In genomic region chr1:35573776-35574654, GRCh38 we compare ENCODE assay signal across 10 cellular contexts. TPM values are rescaled to one million over a fixed set of nuclear protein-coding genes. Genes with fewer than 3 reads are reported as not detected.
DNase-seq lines count a peak whose midpoint lies in the region; ATAC-seq and TF ChIP-seq lines count a peak whose summit lies in the region.
"Had no signal": no experiment of that assay in that cellular context is flagged by ENCODE, and none has a peak within 500 bp of the region (broad histone marks: within the 10 kb centered on the region; RNA-seq: fewer than 3 reads in every experiment).

No MANE protein-coding gene starts in this region.

- DNase-seq in HFF-Myc (ENCODE audit: extremely low read depth, low read depth) (no peak), left lung (no peak), spleen (peak; percentile 75), AG08395 (ENCODE audit: low spot score) (no peak), RWPE1 (ENCODE audit: low spot score) (no peak)
- no peak for DNase-seq in central memory CD8-positive, alpha-beta T cell (ENCODE audit: low spot score in 2 of 2)
- DNase-seq in activated CD4-positive, alpha-beta memory T cell treated with anti-CD3 and anti-CD28 coated beads, Interleukin-2, amount 10 ng/mL, durations not matched to agents 7 days and 5 days: no peak
- DNase-seq: activated CD4-positive, alpha-beta T cell treated with anti-CD3 and anti-CD28 coated beads for 36 hours; stimulated activated CD4-positive, alpha-beta T cell treated with anti-CD3 and anti-CD28 coated beads, Interleukin-4, amount 100 ng/mL, for 24 hours had no signal

- H3K36me3 Mint-ChIP-seq in central memory CD8-positive, alpha-beta T cell (ENCODE audit: insufficient read depth): peaks cover 7% of the 10 kb centered on the region
- peaks cover 6% of the 10 kb centered on the region for H3K36me3 Mint-ChIP-seq in activated CD4-positive, alpha-beta memory T cell treated with anti-CD3 and anti-CD28 coated beads, Interleukin-2, amount 10 ng/mL, durations not matched to agents 7 days and 5 days (ENCODE audit: low read depth)

- H3K27me3 ChIP-seq in left lung (peaks cover 10 to 55% of the 10 kb centered on the region in 2 donors), spleen (replicated peaks in 1 of 7) (peaks cover 0 to 50% (median 36%) of the 10 kb centered on the region in 7 donors)

- WGBS in spleen, 5 donors: 62 to 80% (median 74%) methylated on average over 30 to 83 of the region's 83 CpGs

- no peaks in the 10 kb centered on the region for H3K9me3 ChIP-seq in left lung
- H3K9me3 ChIP-seq in spleen: no peaks in the 10 kb centered on the region

- intact Hi-C loops in left lung (cut with DNase I) (no loop called here), spleen (cut with DNase I; ENCODE audit: low total_unique reads) (loop anchor here (5.0 kb wide), 1 partner anchor 143 kb away; the partner anchor contains the start of gene C1orf216)

- peak overlapping the region; percentile 20 for H3K4me3 Mint-ChIP-seq in central memory CD8-positive, alpha-beta T cell
- no peak overlapping the region for H3K4me3 Mint-ChIP-seq in activated CD4-positive, alpha-beta memory T cell treated with anti-CD3 and anti-CD28 coated beads, Interleukin-2, amount 10 ng/mL, durations not matched to agents 7 days and 5 days
- H3K4me3 Mint-ChIP-seq: activated CD4-positive, alpha-beta T cell treated with anti-CD3 and anti-CD28 coated beads for 36 hours had no signal

- no peaks in the 10 kb centered on the region for H3K36me3 ChIP-seq in left lung
- H3K36me3 ChIP-seq in spleen: no peaks in the 10 kb centered on the region

- H3K27me3 Mint-ChIP-seq in central memory CD8-positive, alpha-beta T cell: no peaks in the 10 kb centered on the region
- peaks cover 36% of the 10 kb centered on the region for H3K27me3 Mint-ChIP-seq in activated CD4-positive, alpha-beta memory T cell treated with anti-CD3 and anti-CD28 coated beads, Interleukin-2, amount 10 ng/mL, durations not matched to agents 7 days and 5 days

- no peak overlapping the region for H3K27ac Mint-ChIP-seq in central memory CD8-positive, alpha-beta T cell (ENCODE audit: low read depth)
- H3K27ac Mint-ChIP-seq in activated CD4-positive, alpha-beta memory T cell treated with anti-CD3 and anti-CD28 coated beads, Interleukin-2, amount 10 ng/mL, durations not matched to agents 7 days and 5 days: no peak overlapping the region
- H3K27ac Mint-ChIP-seq: activated CD4-positive, alpha-beta T cell treated with anti-CD3 and anti-CD28 coated beads for 36 hours had no signal

- TF ChIP-seq CTCF in HFF-Myc (IDR thresholded peaks at IDR 0.05; ENCODE audit: low read depth, low read length, missing control alignments) (no peak), left lung (IDR thresholded peaks at IDR 0.05) (no peak), spleen (IDR thresholded peaks at IDR 0.05 in 8 of 11, conservative IDR thresholded peaks at IDR 0.05 in 3 of 11) (no peak), RWPE1 (conservative IDR thresholded peaks at IDR 0.05; ENCODE audit: low read depth) (no peak)

- POLR2A ChIA-PET in activated CD4-positive, alpha-beta memory T cell treated with anti-CD3 and anti-CD28 coated beads, Interleukin-2, amount 10 ng/mL, durations not matched to agents 7 days and 5 days (lab: Charles Lee): interaction anchor here (1.2 to 1.7 kb wide), 4 partner anchors 9 to 195 kb away, joined by 3 to 4 read pairs (median 3); partner anchors contain the start of gene NCDN
- POLR2A ChIA-PET in RWPE1 (lab: Yijun Ruan, JAX; ENCODE audit: low non-redundant PET): interaction anchor here (0.6 kb wide), 1 partner anchor 19 kb away, joined by 3 read pairs; no protein-coding TSS in a partner anchor

- no peak for TF ChIP-seq POLR2A in spleen (IDR thresholded peaks at IDR 0.05)

- H3K4me1 Mint-ChIP-seq in central memory CD8-positive, alpha-beta T cell: peaks cover 47% of the 10 kb centered on the region
- H3K4me1 Mint-ChIP-seq in activated CD4-positive, alpha-beta memory T cell treated with anti-CD3 and anti-CD28 coated beads, Interleukin-2, amount 10 ng/mL, durations not matched to agents 7 days and 5 days: peaks cover 35% of the 10 kb centered on the region

- CTCF ChIA-PET in activated CD4-positive, alpha-beta memory T cell treated with anti-CD3 and anti-CD28 coated beads, Interleukin-2, amount 10 ng/mL, durations not matched to agents 7 days and 5 days (lab: Charles Lee): interaction anchor here (1.1 to 5.2 kb wide), 4 partner anchors 10 to 143 kb away, joined by 3 to 34 read pairs (median 4); no protein-coding TSS in a partner anchor
- CTCF ChIA-PET in RWPE1 (lab: Yijun Ruan, JAX): no interaction called here

- no peaks in the 10 kb centered on the region for H3K9me3 Mint-ChIP-seq in central memory CD8-positive, alpha-beta T cell
- H3K9me3 Mint-ChIP-seq in activated CD4-positive, alpha-beta memory T cell treated with anti-CD3 and anti-CD28 coated beads, Interleukin-2, amount 10 ng/mL, durations not matched to agents 7 days and 5 days: no peaks in the 10 kb centered on the region

- H3K4me1 ChIP-seq in left lung: peaks cover 3 to 53% of the 10 kb centered on the region in 2 donors
- peaks cover 5 to 66% (median 42%) of the 10 kb centered on the region in 6 donors for H3K4me1 ChIP-seq in spleen

- no peak overlapping the region for H3K27ac ChIP-seq in left lung
- no peak overlapping the region for H3K27ac ChIP-seq in spleen
- no peak overlapping the region for H3K27ac ChIP-seq in RWPE1

- ATAC-seq in central memory CD8-positive, alpha-beta T cell (replicated peaks; ENCODE audit: extremely low read depth, poor library complexity, severe bottlenecking): no peak
- ATAC-seq in left lung (no peak), HG03354 (IDR thresholded peaks at IDR 0.05; ENCODE audit: poor library complexity, severe bottlenecking, unreplicated experiment) (no peak)
- ATAC-seq: activated CD4-positive, alpha-beta T cell treated with anti-CD3 and anti-CD28 coated beads for 36 hours had no signal

- H3K4me3 ChIP-seq in HFF-Myc (replicated peaks; ENCODE audit: low read depth, low read length): peak overlapping the region; percentile 44
- peak overlapping the region; percentile 43 to 45 for H3K4me3 ChIP-seq in left lung
- peak overlapping the region in 7 of 8 donors; percentile 20 to 68 (median 39) for H3K4me3 ChIP-seq in spleen

RNA-seq across cellular contexts. Expression of gene TFAP2E, which starts 0.9 kb away (rescaled TPM):
- total RNA-seq in left lung (1 to 10 TPM; 1.3 to 1.8 TPM), spleen (1 to 10 TPM in 4 of 7 donors, under 1 TPM in 1, not detected in 2; 0.60 to 2.9 (median 1.7) TPM)
- 1 to 10 TPM; 1.6 to 4.4 (median 3.4) TPM for polyA plus RNA-seq in spleen
- total RNA-seq in activated CD4-positive, alpha-beta memory T cell treated with anti-CD3 and anti-CD28 coated beads, Interleukin-2, amount 10 ng/mL, durations not matched to agents 7 days and 5 days: under 1 TPM; 0.65 to 0.85 TPM

RNA-seq across cellular contexts. Expression of gene NCDN, which starts 16.4 kb away (rescaled TPM):
- total RNA-seq in left lung (10 to 100 TPM; 23.3 to 42.1 TPM), spleen (10 to 100 TPM; 13.5 to 19.1 (median 17.4) TPM)
- 1 to 10 TPM; 4.2 to 9.3 (median 5.0) TPM for polyA plus RNA-seq in spleen
- total RNA-seq in activated CD4-positive, alpha-beta memory T cell treated with anti-CD3 and anti-CD28 coated beads, Interleukin-2, amount 10 ng/mL, durations not matched to agents 7 days and 5 days: 10 to 100 TPM; 25.6 to 27.8 TPM

RNA-seq across cellular contexts. Expression of gene KIAA0319L, which starts 16.8 kb away (rescaled TPM):
- total RNA-seq in left lung: 10 to 100 TPM; 76.5 to 91.4 TPM
- 100 to 1,000 TPM in 1 of 7 donors, 10 to 100 TPM in 6; 52.2 to 103 (median 68.9) TPM for total RNA-seq in spleen
- 10 to 100 TPM; 10.5 to 18.5 (median 14.9) TPM for polyA plus RNA-seq in spleen
- 10 to 100 TPM; 48.4 to 53.2 TPM for total RNA-seq in activated CD4-positive, alpha-beta memory T cell treated with anti-CD3 and anti-CD28 coated beads, Interleukin-2, amount 10 ng/mL, durations not matched to agents 7 days and 5 days
